In the genomic region with DNA sequence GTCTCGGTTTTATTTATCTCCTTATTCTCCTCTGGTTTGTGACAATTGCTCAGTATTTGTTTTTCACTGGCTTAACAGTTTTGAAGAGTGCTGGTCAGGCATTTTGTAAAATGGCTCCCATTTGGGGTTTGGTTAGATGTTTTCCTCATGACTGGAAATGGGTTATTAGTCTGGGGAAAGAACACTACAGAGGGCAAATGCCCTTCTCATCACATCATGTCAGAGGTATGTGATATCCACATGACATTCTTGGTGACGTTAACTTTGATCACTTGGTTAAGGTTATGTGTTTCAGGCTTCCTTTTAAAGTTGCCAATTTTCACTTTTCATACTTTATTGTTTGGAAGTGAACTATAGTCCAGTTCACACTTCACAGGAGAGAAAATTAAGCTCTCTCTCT, we compare ENCODE assay signal across 29 cellular contexts.
DNase-seq lines count a peak whose midpoint lies in the region; ATAC-seq and TF ChIP-seq lines count a peak whose summit lies in the region.
"Had no signal": no experiment of that assay in that cellular context is flagged by ENCODE, and none has a peak within 500 bp of the region (broad histone marks: within the 10 kb centered on the region; RNA-seq: fewer than 3 reads in every experiment).

No MANE protein-coding gene starts in this region.

- no peak for ATAC-seq in HG03135 (IDR thresholded peaks at IDR 0.05; ENCODE audit: unreplicated experiment)
- ATAC-seq: activated naive CD4-positive, alpha-beta T cell treated with anti-CD3 and anti-CD28 coated beads, Interleukin-2, amount 50 U/mL, for 72 hours; activated T-helper 17 cell treated with anti-CD3 and anti-CD28 coated beads, Interleukin-2, amount 50 U/mL, for 72 hours; foreskin keratinocyte; upper lobe of right lung had no signal

- H3K36me3 ChIP-seq in brain microvascular endothelial cell (replicated peaks) = no peaks in the 10 kb centered on the region
- H3K36me3 ChIP-seq: neutrophil, upper lobe of right lung had no signal

- H3K27me3 ChIP-seq in brain microvascular endothelial cell (replicated peaks) = no peaks in the 10 kb centered on the region
- H3K27me3 ChIP-seq: foreskin keratinocyte, neutrophil, upper lobe of right lung had no signal

- peak overlapping the region; percentile 51 for H3K27ac ChIP-seq in brain microvascular endothelial cell
- H3K27ac ChIP-seq: foreskin keratinocyte, HL-60, neutrophil, upper lobe of right lung had no signal

- in situ Hi-C loops in brain microvascular endothelial cell (cut with HindIII; ENCODE audit: low pct_ligation_motif_present, low sequenced_read_pairs) = no loop called here

- no peak overlapping the region for H3K4me3 ChIP-seq in brain microvascular endothelial cell (ENCODE audit: low read depth, low read length)
- H3K4me3 ChIP-seq: lung, upper lobe of right lung had no signal

- peak; percentile 61 for DNase-seq in A172 (ENCODE audit: low spot score)
- peak; percentile 13 for DNase-seq in M059J (ENCODE audit: low read depth)
- peak; percentile 46 for DNase-seq in brain microvascular endothelial cell
- peak; percentile 19 for DNase-seq in kidney glomerular epithelial cell (lab: John Stamatoyannopoulos, UW)
- no peak for DNase-seq in NCI-H748 (lab: John Stamatoyannopoulos, UW; ENCODE audit: unreplicated experiment)
- DNase-seq in AG08396 (ENCODE audit: low spot score) = no peak
- no peak for DNase-seq in NCI-H1694 (lab: John Stamatoyannopoulos, UW)
- DNase-seq: 8988T; activated CD4-positive, alpha-beta T cell treated with anti-CD3 and anti-CD28 coated beads, Interleukin-2, amount 50 U/mL, for 4 hours; activated CD4-positive, CD25-positive, alpha-beta regulatory T cell; anterior cingulate cortex; effector CD4-positive, alpha-beta T cell; H7; IMR-90; NCI-H1092; NCI-H2029; NCI-H345; NCI-H82; Right ventricle myocardium superior; small intestine; substantia nigra; upper lobe of right lung had no signal

- TF ChIP-seq CTCF in brain microvascular endothelial cell (IDR thresholded peaks at IDR 0.05; ENCODE audit: low read depth, low read length, missing control alignments) = no peak

Comparison
In these comparisons a context has a peak if more than half of its experiments do, and no peak if none do; other contexts are left out.
1. DNase-seq: peak in A172 (single experiment), M059J (single experiment), brain microvascular endothelial cell (single experiment) and kidney glomerular epithelial cell (single experiment); none in NCI-H748 (single experiment), AG08396 (single experiment) and NCI-H1694 (single experiment).